8 cellular contexts compared by ENCODE assay signal in genomic region chr1:233295775-233296322, GRCh38. TPM values are rescaled to one million over a fixed set of nuclear protein-coding genes. Genes with fewer than 3 reads are reported as not detected.
DNase-seq lines count a peak whose midpoint lies in the region; ATAC-seq and TF ChIP-seq lines count a peak whose summit lies in the region.

No MANE protein-coding gene starts in this region.

- H3K27ac Mint-ChIP-seq in MCF 10A (ENCODE audit: low read depth, unreplicated experiment): peak overlapping the region; percentile 68

- no peak overlapping the region for H3K27ac ChIP-seq in HL-60 (replicated peaks)

- TF ChIP-seq CTCF in AG10803 (conservative IDR thresholded peaks at IDR 0.05; ENCODE audit: low read length): no peak
- TF ChIP-seq CTCF in HL-60 (IDR thresholded peaks at IDR 0.05; ENCODE audit: insufficient read depth, low read length): no peak
- TF ChIP-seq CTCF in MCF 10A (IDR thresholded peaks at IDR 0.05; ENCODE audit: unreplicated experiment): no peak

- H3K9me3 ChIP-seq in mucosa of stomach (ENCODE audit: control insufficient read depth, low read length): no peaks in the 10 kb centered on the region

- DNase-seq in AG10803 (ENCODE audit: low read depth) (peak; percentile 47), HL-60 (ENCODE audit: low read depth in 1 of 2, low spot score in 1 of 2) (no peak), MCF 10A (ENCODE audit: unreplicated experiment) (no peak), Ammon's horn (ENCODE audit: low spot score) (no peak), KBM-7 (no peak)

- H3K27me3 ChIP-seq in HL-60 (ENCODE audit: insufficient read depth, poor library complexity, severe bottlenecking) (no peaks in the 10 kb centered on the region), mucosa of stomach (ENCODE audit: control insufficient read depth, insufficient read depth, low read length) (no peaks in the 10 kb centered on the region)

- in situ Hi-C loops in KBM-7 (cut with MboI; ENCODE audit: low pct_unique_long_range_greater_than_20kb, low sequenced_read_pairs): no loop called here

- BruUV-seq in MCF 10A (replicated peaks; lab: Mats Ljungman, UMichigan): no TSS peak

- H3K9ac ChIP-seq in mucosa of stomach (ENCODE audit: low read length): peak overlapping the region; percentile 48

- no peaks in the 10 kb centered on the region for H3K36me3 ChIP-seq in mucosa of stomach (ENCODE audit: control insufficient read depth, insufficient read depth, low read length)

- peak overlapping the region; percentile 81 for H3K4me3 Mint-ChIP-seq in MCF 10A (ENCODE audit: unreplicated experiment)

- no peaks in the 10 kb centered on the region for H3K9me3 Mint-ChIP-seq in MCF 10A (ENCODE audit: unreplicated experiment)

- no peak for ATAC-seq in HG02571 (IDR thresholded peaks at IDR 0.05; ENCODE audit: unreplicated experiment)
- ATAC-seq in HG03354 (IDR thresholded peaks at IDR 0.05; ENCODE audit: poor library complexity, severe bottlenecking, unreplicated experiment): no peak

- intact Hi-C loops in MCF 10A (cut with micrococcal nuclease): no loop called here

- peaks cover 6% of the 10 kb centered on the region for H3K36me3 Mint-ChIP-seq in MCF 10A (ENCODE audit: insufficient read depth, unreplicated experiment)

- H3K27me3 Mint-ChIP-seq in MCF 10A (ENCODE audit: insufficient read depth, unreplicated experiment): no peaks in the 10 kb centered on the region

- no peaks in the 10 kb centered on the region for H3K4me1 ChIP-seq in mucosa of stomach (ENCODE audit: control insufficient read depth, insufficient read depth, low read length)

- H3K4me3 ChIP-seq in AG10803 (ENCODE audit: low read length) (peak overlapping the region; percentile 94), HL-60 (replicated peaks; ENCODE audit: insufficient read depth, low read length) (peak overlapping the region; percentile 79), mucosa of stomach (ENCODE audit: low read length) (no peak overlapping the region)

- POLR2A ChIA-PET in MCF 10A (lab: Yijun Ruan, JAX): interaction anchor here (0.7 to 10.3 kb wide), 14 partner anchors 9 to 804 kb away, joined by 3 to 129 read pairs (median 4); partner anchors contain the start of gene MAP3K21

- H3K4me1 Mint-ChIP-seq in MCF 10A (ENCODE audit: insufficient read depth, unreplicated experiment): peaks cover 28% of the 10 kb centered on the region

- CTCF ChIA-PET in MCF 10A (lab: Yijun Ruan, JAX): interaction anchor here (0.6 to 1.9 kb wide), 7 partner anchors 9 to 1030 kb away, joined by 3 to 13 read pairs (median 4); no protein-coding TSS in a partner anchor

RNA-seq across cellular contexts. Expression of gene PCNX2, which starts 0.3 kb away (rescaled TPM):
- 80.5 and 85.3 TPM in 2 replicates for total RNA-seq in MCF 10A (2022)

RNA-seq across cellular contexts. Expression of gene MAP3K21, which starts 31.7 kb away (rescaled TPM):
- 20.3 and 24.2 TPM in 2 replicates for total RNA-seq in MCF 10A (2022)
